Comparison of ENCODE assay signal across 11 cellular contexts in genomic region chr7:142693911-142694310, GRCh38. TPM values are rescaled to one million over a fixed set of nuclear protein-coding genes. Genes with fewer than 3 reads are reported as not detected.
"Had no signal": no experiment of that assay in that cellular context is flagged by ENCODE, and none has a peak within 500 bp of the region (broad histone marks: within the 10 kb centered on the region; RNA-seq: fewer than 3 reads in every experiment).

No MANE protein-coding gene starts in this region.

- H3K27ac Mint-ChIP-seq: GM23338, HFFc6, IgD-negative memory B cell had no signal

- DNase-seq: H7, HFFc6, KBM-7 had no signal

- H3K27ac ChIP-seq: HL-60 had no signal

- ATAC-seq: GM23338, HCT116, HepG2 had no signal

- FAIRE-seq: HepG2 had no signal

- H3K36me3 ChIP-seq: HAP-1 had no signal

- H3K9me3 Mint-ChIP-seq: HFFc6, IgD-negative memory B cell had no signal

- H3K9me3 ChIP-seq: HAP-1 had no signal

- H3K4me3 Mint-ChIP-seq: GM23338, HFFc6, IgD-negative memory B cell had no signal

- H2AFZ ChIP-seq: GM23338 had no signal

- H3K4me3 ChIP-seq: GM23338, HAP-1 had no signal

- H3K4me2 ChIP-seq: GM23338 had no signal

RNA-seq across cellular contexts. Expression of gene PRSS1, which starts 55.4 kb away (rescaled TPM):
- total RNA-seq: GM23338, H4, HepG2, HFFc6, HT1080 had no signal
- polyA plus RNA-seq: GM23338, HepG2, IgD-negative memory B cell had no signal
